In genomic region chr12:32861658-32862057, GRCh38 we compare ENCODE assay signal across 2 cellular contexts. TPM values are rescaled to one million over a fixed set of nuclear protein-coding genes. Genes with fewer than 3 reads are reported as not detected.
"Had no signal": no experiment of that assay in that cellular context is flagged by ENCODE, and none has a peak within 500 bp of the region (broad histone marks: within the 10 kb centered on the region; RNA-seq: fewer than 3 reads in every experiment).

No MANE protein-coding gene starts in this region.

RNA-seq across cellular contexts. Expression of gene PKP2, which starts 34.9 kb away (rescaled TPM):
- total RNA-seq: OCI-LY7, SK-MEL-5 had no signal
